8 cellular contexts compared by ENCODE assay signal in the genomic region with DNA sequence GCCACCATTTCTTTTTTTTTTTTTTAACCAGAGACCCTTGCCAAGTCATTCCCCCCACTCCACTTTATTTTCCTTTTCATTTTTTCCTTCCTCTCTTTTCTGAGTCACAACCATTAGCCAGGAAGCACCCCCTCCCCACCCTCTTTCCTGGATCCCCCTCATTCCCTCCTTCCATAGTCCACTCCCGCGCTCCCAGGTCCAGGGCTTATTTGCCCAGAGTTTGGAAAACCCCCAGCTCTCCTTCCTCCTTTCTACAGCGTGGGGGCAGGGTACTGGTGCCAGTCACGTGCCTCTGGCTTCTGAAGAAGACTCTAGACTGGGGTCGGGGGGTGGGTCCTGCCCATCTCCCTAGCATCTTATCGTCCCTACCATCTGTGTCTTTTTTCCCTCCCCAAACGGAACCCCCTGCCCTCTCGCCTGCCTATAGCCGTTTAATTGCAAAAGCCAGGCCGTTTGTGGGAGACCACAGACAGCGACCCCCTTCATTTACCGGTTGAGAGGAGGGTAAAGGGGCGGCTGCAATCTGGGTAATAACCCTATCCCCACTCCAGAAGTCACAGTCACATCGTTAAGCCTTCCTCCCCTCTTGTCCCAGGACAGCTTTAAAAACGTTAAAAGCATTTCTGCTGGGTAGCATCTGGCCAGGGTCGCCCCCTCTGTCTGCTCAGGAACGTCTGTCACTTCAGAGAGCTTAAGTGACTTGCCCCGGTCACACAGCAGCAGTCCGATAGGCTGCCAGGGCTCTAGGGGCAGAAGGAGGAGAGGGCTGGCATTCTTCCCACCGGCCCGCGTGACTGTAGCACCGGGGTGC. TPM values are rescaled to one million over a fixed set of nuclear protein-coding genes. Genes with fewer than 3 reads are reported as not detected.
DNase-seq lines count a peak whose midpoint lies in the region; ATAC-seq and TF ChIP-seq lines count a peak whose summit lies in the region.

No MANE protein-coding gene starts in this region.

- peaks cover 11% of the 10 kb centered on the region for H3K23me2 ChIP-seq in H9 (ENCODE audit: insufficient read length, low read depth, low read length, poor library complexity, severe bottlenecking)

- no peak overlapping the region for H3K23ac ChIP-seq in H9 (ENCODE audit: insufficient read length, low read depth, low read length)

- H3K4ac ChIP-seq in H9 (ENCODE audit: low read depth, low read length), result no peak overlapping the region

- peak overlapping the region; percentile 97 for H3K4me3 Mint-ChIP-seq in Caco-2 (ENCODE audit: unreplicated experiment)
- H3K4me3 Mint-ChIP-seq in H9, result peak overlapping the region; percentile 98 to 99

- peaks cover 3% of the 10 kb centered on the region for H3K27me3 Mint-ChIP-seq in Caco-2 (ENCODE audit: insufficient read depth, unreplicated experiment)
- no peaks in the 10 kb centered on the region; the same call in 1 of the 2 replicates for H3K27me3 Mint-ChIP-seq in H9 (ENCODE audit: low read depth)

- H3K27ac Mint-ChIP-seq in Caco-2 (ENCODE audit: unreplicated experiment) (peak overlapping the region; percentile 97), H9 (peak overlapping the region; percentile 71 to 97 (median 97))

- CTCF ChIA-PET in Caco-2 (lab: Charles Lee), result interaction anchor here (0.6 to 1.5 kb wide), 2 partner anchors 28 to 123 kb away, joined by 4 to 5 read pairs; no protein-coding TSS in a partner anchor

- peaks cover 64% of the 10 kb centered on the region for H3K36me3 Mint-ChIP-seq in Caco-2 (ENCODE audit: insufficient read depth, unreplicated experiment)
- peaks cover 37 to 47% (median 40%) of the 10 kb centered on the region in 3 experiments for H3K36me3 Mint-ChIP-seq in H9 (ENCODE audit: insufficient read depth in 1 of 3, low read depth in 3 of 3)

- H3K9ac ChIP-seq in H9 (ENCODE audit: extremely low read depth, insufficient read length, low read length), result no peak overlapping the region

- no peak overlapping the region for H2BK120ac ChIP-seq in H9 (ENCODE audit: low read depth, low read length, poor library complexity, severe bottlenecking)

- H4K91ac ChIP-seq in H9 (ENCODE audit: insufficient read length, low read depth, low read length), result no peak overlapping the region

- H3T11ph ChIP-seq in H9 (ENCODE audit: low read length), result no peak overlapping the region

- TF ChIP-seq CTCF in Caco-2 (IDR thresholded peaks at IDR 0.05; ENCODE audit: insufficient read depth in 1 of 2, low read depth in 1 of 2, low read length in 1 of 2, severe bottlenecking in 1 of 2, unreplicated experiment in 1 of 2) (no peak), H9 (conservative IDR thresholded peaks at IDR 0.05) (no peak), astrocyte of the cerebellum (IDR thresholded peaks at IDR 0.05; ENCODE audit: low read depth, low read length, missing control alignments) (no peak)

- H3K4me3 ChIP-seq in Caco-2 (ENCODE audit: low read depth, low read length) (peak overlapping the region; percentile 49), astrocyte of the cerebellum (ENCODE audit: low read depth, low read length) (peak overlapping the region; percentile 100)

- POLR2A ChIA-PET in Caco-2 (lab: Charles Lee), result interaction anchor here (0.5 to 1.2 kb wide), 4 partner anchors 9 to 47 kb away, joined by 3 to 14 read pairs (median 4); a partner anchor contains a TSS

- no peak overlapping the region for H2BK12ac ChIP-seq in H9 (ENCODE audit: insufficient read length, low read depth, low read length)

- H3K79me2 ChIP-seq in H9 (ENCODE audit: insufficient read depth, low read length), result peaks cover 15% of the 10 kb centered on the region; the same call in 1 of the 2 replicates

- H3K9me3 Mint-ChIP-seq in Caco-2 (ENCODE audit: unreplicated experiment), result no peaks in the 10 kb centered on the region
- H3K9me3 Mint-ChIP-seq in H9, result no peaks in the 10 kb centered on the region; a peak in 1 of 5 replicates

- H4K5ac ChIP-seq in H9 (ENCODE audit: insufficient read length, low read depth, low read length), result no peak overlapping the region

- DNase-seq in Caco-2 (no peak), H9 (peak; percentile 77), NCI-H82 (lab: John Stamatoyannopoulos, UW) (peak; percentile 98), astrocyte of the cerebellum (ENCODE audit: low read depth) (no peak), kidney tubule cell (ENCODE audit: low spot score) (peak; percentile 70), substantia nigra (lab: John Stamatoyannopoulos, UW) (peak in 25 of 49 donors; percentile 9 to 95 (median 53))
- DNase-seq in stimulated activated CD4-positive, alpha-beta T cell treated with anti-CD3 and anti-CD28 coated beads, Interleukin-1b, Interleukin-23, amount 100 ng/mL, for 48 hours, result no peak

- H4K8ac ChIP-seq in H9 (replicated peaks; ENCODE audit: insufficient read length, low read depth, low read length), result no peak overlapping the region

- H3K36me3 ChIP-seq in Caco-2 (ENCODE audit: control insufficient read depth, insufficient read depth, low read length), result peaks cover 14% of the 10 kb centered on the region

- peak overlapping the region; percentile 30 for H3K4me2 ChIP-seq in H9 (ENCODE audit: insufficient read depth, insufficient read length, low read length)

- H3K27ac ChIP-seq in H9 (ENCODE audit: insufficient read length, low read depth, low read length) (no peak overlapping the region), substantia nigra (ENCODE audit: low read depth, low read length, poor library complexity, severe bottlenecking) (peak overlapping the region; percentile 71)

- peaks cover 25% of the 10 kb centered on the region; the same call in 1 of the 2 replicates for H3K4me1 ChIP-seq in Caco-2
- H3K4me1 ChIP-seq in H9 (ENCODE audit: insufficient read depth, low read length), result no peaks in the 10 kb centered on the region; the same call in 1 of the 2 replicates

- H2BK5ac ChIP-seq in H9 (ENCODE audit: insufficient read length, low read length), result no peak overlapping the region

- no peaks in the 10 kb centered on the region for H4K20me1 ChIP-seq in H9 (ENCODE audit: control insufficient read depth, insufficient read depth, insufficient read length)

- peaks cover 19% of the 10 kb centered on the region for H3K4me1 Mint-ChIP-seq in Caco-2 (ENCODE audit: low read depth, unreplicated experiment)
- H3K4me1 Mint-ChIP-seq in H9, result peaks cover 26 to 46% of the 10 kb centered on the region in 2 experiments

- no CpG with 5 or more reads among the region's 23 CpGs for WGBS in H9 (ENCODE audit: extremely low coverage, insufficient read length, low lambda C conversion rate)

- intact Hi-C loops in Caco-2 (cut with micrococcal nuclease; ENCODE audit: unreplicated experiment), result loop anchor here (1.0 kb wide), 1 partner anchor 18 kb away; a partner anchor contains a TSS

- H3K18ac ChIP-seq in H9 (ENCODE audit: insufficient read length, low read depth, low read length), result no peak overlapping the region

- H3K79me1 ChIP-seq in H9 (ENCODE audit: insufficient read depth, low read depth, low read length, poor library complexity, severe bottlenecking), result peaks cover 11% of the 10 kb centered on the region

- H3K56ac ChIP-seq in H9 (ENCODE audit: insufficient read length, low read depth, low read length), result no peak overlapping the region

- H2BK15ac ChIP-seq in H9 (ENCODE audit: low read depth, low read length), result no peak overlapping the region

- in situ Hi-C loops in astrocyte of the cerebellum (cut with HindIII; ENCODE audit: low sequenced_read_pairs), result no loop called here

- no peak overlapping the region for H2AK5ac ChIP-seq in H9 (ENCODE audit: insufficient read length, low read length)

- no peak overlapping the region for H2AFZ ChIP-seq in H9 (ENCODE audit: low read length)

- no TSS peak for BruUV-seq in Caco-2 (replicated peaks; lab: Mats Ljungman, UMichigan)

- H3K27me3 ChIP-seq in Caco-2 (replicated peaks; ENCODE audit: control insufficient read depth, insufficient read depth, low read length) (no peaks in the 10 kb centered on the region), H9 (ENCODE audit: insufficient read depth, low read length) (no peaks in the 10 kb centered on the region)

- no peak for ATAC-seq in HG03196 (IDR thresholded peaks at IDR 0.05; ENCODE audit: unreplicated experiment)

- H3K9me3 ChIP-seq in Caco-2 (no peaks in the 10 kb centered on the region), H9 (ENCODE audit: control insufficient read depth, low read depth, low read length) (no peaks in the 10 kb centered on the region)

- H3K14ac ChIP-seq in H9 (ENCODE audit: insufficient read depth, low read length), result no peak overlapping the region

- no peak overlapping the region for H2BK20ac ChIP-seq in H9 (ENCODE audit: low read depth, low read length, poor library complexity, severe bottlenecking)

RNA-seq across cellular contexts. Expression of a gene that starts 1.0 kb away (rescaled TPM):
- total RNA-seq in Caco-2 (2022), result 707 and 767 TPM in 2 replicates
- total RNA-seq in H9 (2021), result 887 and 938 TPM in 2 replicates

RNA-seq across cellular contexts. Expression of a gene that starts 3.9 kb away (rescaled TPM):
- 75.9 and 88.6 TPM in 2 replicates for total RNA-seq in Caco-2 (2022)
- total RNA-seq in H9 (2021), result 108 and 110 TPM in 2 replicates

RNA-seq across cellular contexts. Expression of a gene that starts 8.2 kb away (rescaled TPM):
- total RNA-seq in Caco-2 (2022), result 102 and 112 TPM in 2 replicates
- 62.2 and 67.0 TPM in 2 replicates for total RNA-seq in H9 (2021)

RNA-seq across cellular contexts. Expression of a gene that starts 18.4 kb away (rescaled TPM):
- 2.0 and 2.3 TPM in 2 replicates for total RNA-seq in Caco-2 (2022)
- total RNA-seq in H9 (2021), result 1.4 and 1.9 TPM in 2 replicates

RNA-seq across cellular contexts. Expression of a gene that starts 19.6 kb away (rescaled TPM):
- total RNA-seq in Caco-2 (2022) (39.3 and 42.7 TPM in 2 replicates), H9 (2021) (44.5 and 45.6 TPM in 2 replicates)

Comparison
In these comparisons a context has a peak if more than half of its experiments do, and no peak if none do; other contexts are left out.
1. DNase-seq: peak in H9 (single experiment), NCI-H82 (single experiment), kidney tubule cell (single experiment) and substantia nigra (25 of 49); none in Caco-2 (0 of 2), astrocyte of the cerebellum (single experiment) and stimulated activated CD4-positive, alpha-beta T cell treated with anti-CD3 and anti-CD28 coated beads, Interleukin-1b, Interleukin-23, amount 100 ng/mL, for 48 hours (single experiment).